In the genomic region with DNA sequence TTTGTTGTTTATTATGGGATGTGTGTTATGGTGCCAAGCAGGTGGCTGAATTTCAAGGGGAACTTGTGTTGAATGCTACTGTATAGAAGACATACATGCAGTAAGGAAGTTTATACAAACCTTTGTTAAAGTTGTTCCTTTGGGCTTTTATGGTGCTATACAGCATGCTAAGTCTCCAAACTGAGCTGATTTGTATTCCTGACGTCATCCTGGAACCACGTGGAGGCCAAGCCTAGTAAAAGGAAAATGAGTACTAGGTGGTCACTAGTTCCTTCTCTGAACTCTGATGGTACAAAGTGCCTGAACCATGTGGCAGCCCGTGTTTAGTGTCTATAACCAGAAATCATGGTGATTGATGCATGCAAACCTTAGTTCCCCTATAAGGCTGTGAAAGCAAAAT, we compare ENCODE assay signal across 24 cellular contexts. TPM values are rescaled to one million over a fixed set of nuclear protein-coding genes. Genes with fewer than 3 reads are reported as not detected.
DNase-seq lines count a peak whose midpoint lies in the region; ATAC-seq, FAIRE-seq and TF ChIP-seq lines count a peak whose summit lies in the region.
"Had no signal": no experiment of that assay in that cellular context is flagged by ENCODE, and none has a peak within 500 bp of the region (broad histone marks: within the 10 kb centered on the region; RNA-seq: fewer than 3 reads in every experiment).

No MANE protein-coding gene starts in this region.

- peak; percentile 24 for FAIRE-seq in GM12892 (lab: Jason Lieb, UNC)
- FAIRE-seq: GM18507 had no signal

- H3K23me2 ChIP-seq in H9 (ENCODE audit: insufficient read length, low read depth, low read length, poor library complexity, severe bottlenecking): no peaks in the 10 kb centered on the region

- intact Hi-C loops in dorsolateral prefrontal cortex (cut with DNase I) (no loop called here), mucosa of descending colon (cut with DNase I, micrococcal nuclease) (no loop called here)

- no peak overlapping the region for H3K4me2 ChIP-seq in H9 (ENCODE audit: insufficient read depth, insufficient read length, low read length)
- H3K4me2 ChIP-seq: BLaER1 had no signal

- H3K9ac ChIP-seq in H9 (ENCODE audit: extremely low read depth, insufficient read length, low read length): no peak overlapping the region
- H3K9ac ChIP-seq: BLaER1 had no signal

- no peak overlapping the region for H3K27ac Mint-ChIP-seq in H9
- H3K27ac Mint-ChIP-seq: CD4-positive, alpha-beta T cell had no signal

- no peaks in the 10 kb centered on the region; the same call in 1 of the 2 replicates for H3K27me3 Mint-ChIP-seq in H9 (ENCODE audit: low read depth)
- H3K27me3 Mint-ChIP-seq: CD4-positive, alpha-beta T cell had no signal

- H3K4me1 ChIP-seq in H9 (ENCODE audit: insufficient read depth, low read length) (no peaks in the 10 kb centered on the region), mucosa of descending colon (ENCODE audit: low read depth) (no peaks in the 10 kb centered on the region)
- H3K4me1 ChIP-seq: Caco-2 had no signal

- no peak overlapping the region for H2BK5ac ChIP-seq in H9 (ENCODE audit: insufficient read length, low read length)

- no peak overlapping the region for H4K91ac ChIP-seq in H9 (ENCODE audit: insufficient read length, low read depth, low read length)

- peak overlapping the region; percentile 14 for H2AFZ ChIP-seq in H9 (ENCODE audit: low read length)

- no peak overlapping the region for H3K18ac ChIP-seq in H9 (ENCODE audit: insufficient read length, low read depth, low read length)

- no peak overlapping the region for H4K5ac ChIP-seq in H9 (ENCODE audit: insufficient read length, low read depth, low read length)

- H3K4me3 ChIP-seq in dorsolateral prefrontal cortex (no peak overlapping the region), mucosa of descending colon (no peak overlapping the region)
- H3K4me3 ChIP-seq: BLaER1 had no signal

- H4K20me1 ChIP-seq in H9 (ENCODE audit: control insufficient read depth, insufficient read depth, insufficient read length): no peaks in the 10 kb centered on the region
- H4K20me1 ChIP-seq: BLaER1 had no signal

- no peak overlapping the region for H3K23ac ChIP-seq in H9 (ENCODE audit: insufficient read length, low read depth, low read length)

- H3K27me3 ChIP-seq in H9 (ENCODE audit: insufficient read depth, low read length): no peaks in the 10 kb centered on the region
- H3K27me3 ChIP-seq in dorsolateral prefrontal cortex: no peaks in the 10 kb centered on the region
- H3K27me3 ChIP-seq: BLaER1 had no signal

- no peak overlapping the region for H3T11ph ChIP-seq in H9 (ENCODE audit: low read length)

- TF ChIP-seq POLR2A in GM12892 (IDR thresholded peaks at IDR 0.05; ENCODE audit: low read depth, low read length): no peak

- H3K36me3 ChIP-seq in mucosa of descending colon (ENCODE audit: low read depth): no peaks in the 10 kb centered on the region
- H3K36me3 ChIP-seq: BLaER1 had no signal

- H3K9me3 ChIP-seq in H9 (ENCODE audit: control insufficient read depth, low read depth, low read length): no peaks in the 10 kb centered on the region
- H3K9me3 ChIP-seq in mucosa of descending colon: no peaks in the 10 kb centered on the region
- H3K9me3 ChIP-seq: Caco-2 had no signal

- no CpG with 5 or more reads among the region's 3 CpGs for WGBS in H9 (ENCODE audit: extremely low coverage, insufficient read length, low lambda C conversion rate)

- no peak overlapping the region for H3K14ac ChIP-seq in H9 (ENCODE audit: insufficient read depth, low read length)

- DNase-seq in GM12892 (ENCODE audit: insufficient read length) (no peak), H9 (no peak), dorsolateral prefrontal cortex (no peak), mucosa of descending colon (no peak), NCI-H2107 (lab: John Stamatoyannopoulos, UW) (no peak)
- DNase-seq: ACHN; Caco-2; CD4-positive, alpha-beta T cell; DND-41; GOT3; MM.1S; NCI-H1092; NCI-H1436; NCI-H187 treated with DMSO at 0.1 percent for 48 hours; NCI-H226; NCI-H510A treated with DMSO at 0.1 percent for 48 hours; NCI-H748 treated with DMSO at 0.1 percent for 48 hours had no signal

- no peaks in the 10 kb centered on the region for H3K9me3 Mint-ChIP-seq in H9
- H3K9me3 Mint-ChIP-seq: CD4-positive, alpha-beta T cell had no signal

- no peak overlapping the region for H3K4ac ChIP-seq in H9 (ENCODE audit: low read depth, low read length)

- H3K4me1 Mint-ChIP-seq in H9: peaks cover 21 to 37% of the 10 kb centered on the region in 2 experiments

- TF ChIP-seq CTCF in H9 (conservative IDR thresholded peaks at IDR 0.05): no peak
- TF ChIP-seq CTCF in dorsolateral prefrontal cortex (IDR thresholded peaks at IDR 0.05 in 54 of 56, conservative IDR thresholded peaks at IDR 0.05 in 2 of 56; ENCODE audit: low read depth in 1 of 56, partially characterized antibody in 56 of 56): no peak
- TF ChIP-seq CTCF in mucosa of descending colon (IDR thresholded peaks at IDR 0.05): no peak

- H2BK12ac ChIP-seq in H9 (ENCODE audit: insufficient read length, low read depth, low read length): no peak overlapping the region

- H2AK5ac ChIP-seq in H9 (ENCODE audit: insufficient read length, low read length): no peak overlapping the region

- H2BK120ac ChIP-seq in H9 (ENCODE audit: low read depth, low read length, poor library complexity, severe bottlenecking): no peak overlapping the region

- H4K8ac ChIP-seq in H9 (replicated peaks; ENCODE audit: insufficient read length, low read depth, low read length): no peak overlapping the region

- no peak overlapping the region for H3K4me3 Mint-ChIP-seq in H9
- H3K4me3 Mint-ChIP-seq: CD4-positive, alpha-beta T cell had no signal

- H3K79me1 ChIP-seq in H9 (ENCODE audit: insufficient read depth, low read depth, low read length, poor library complexity, severe bottlenecking): no peaks in the 10 kb centered on the region

- no peak overlapping the region for H2BK20ac ChIP-seq in H9 (ENCODE audit: low read depth, low read length, poor library complexity, severe bottlenecking)

- ATAC-seq in mucosa of descending colon (peak; percentile 62), GM18867 (IDR thresholded peaks at IDR 0.05; ENCODE audit: unreplicated experiment) (no peak), HG03139 (IDR thresholded peaks at IDR 0.05; ENCODE audit: unreplicated experiment) (no peak)
- ATAC-seq: HCT116, Right ventricle myocardium inferior had no signal

- H3K79me2 ChIP-seq in H9 (ENCODE audit: insufficient read depth, low read length): no peaks in the 10 kb centered on the region

- no peaks in the 10 kb centered on the region for H3K36me3 Mint-ChIP-seq in H9 (ENCODE audit: insufficient read depth in 1 of 3, low read depth in 3 of 3)

- no peak overlapping the region for H2BK15ac ChIP-seq in H9 (ENCODE audit: low read depth, low read length)

- H3K56ac ChIP-seq in H9 (ENCODE audit: insufficient read length, low read depth, low read length): no peak overlapping the region

- H3K27ac ChIP-seq in H9 (ENCODE audit: insufficient read length, low read depth, low read length) (no peak overlapping the region), dorsolateral prefrontal cortex (peak overlapping the region in 30 of 59 donors; percentile 1 to 75 (median 50))
- H3K27ac ChIP-seq: BLaER1 had no signal

RNA-seq across cellular contexts. Expression of a gene that starts 8.0 kb away (rescaled TPM):
- 0.08 TPM for polyA plus RNA-seq in GM12892 (2012; ENCODE audit: missing spikeins)
- total RNA-seq in H9 (2021) (not detected in 2 replicates), dorsolateral prefrontal cortex (10 to 100 TPM in 17 of 120 experiments, 1 to 10 TPM in 103; 3.1 to 14.3 (median 7.6) TPM), mucosa of descending colon (1 to 10 TPM; 1.8 to 3.4 (median 2.4) TPM)
- total RNA-seq: CD4-positive, alpha-beta T cell; SK-MEL-5 had no signal
